Comparison of ENCODE assay signal across 2 cellular contexts in the genomic region with DNA sequence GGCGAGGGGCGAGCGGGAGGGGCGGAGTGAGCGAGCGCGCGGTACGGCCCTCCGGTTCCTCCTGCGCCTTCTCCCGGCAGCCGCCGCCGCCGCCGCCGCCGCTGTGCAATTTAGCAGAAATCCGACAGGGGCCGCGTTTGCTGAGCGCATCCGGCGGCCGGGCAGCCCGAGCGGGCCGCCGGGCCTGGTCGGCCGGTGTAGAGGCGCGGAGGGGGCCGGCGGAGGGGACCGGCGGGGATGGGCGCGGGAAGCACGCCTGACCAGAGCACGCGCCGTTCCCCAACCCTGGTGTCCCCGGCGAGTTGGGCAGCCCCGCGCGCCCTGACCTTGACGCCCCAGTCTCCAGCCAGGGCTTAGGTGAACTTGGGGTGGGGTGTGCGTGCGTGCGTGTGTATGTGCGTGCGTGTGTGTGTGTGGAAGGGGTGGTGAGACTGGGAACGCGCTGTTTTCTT.
TF ChIP-seq lines count a peak whose summit lies in the region.

No MANE protein-coding gene starts in this region.

TF ChIP-seq in IMR-90, 13 proteins besides CTCF, POLR2A, EP300 and RAD21:
- no peak for TF ChIP-seq BHLHE40 (IDR thresholded peaks at IDR 0.05; ENCODE audit: low read depth, low read length)
- no peak for TF ChIP-seq MXI1 (IDR thresholded peaks at IDR 0.05; ENCODE audit: borderline replicate concordance, low read depth, low read length)
- no peak for TF ChIP-seq RFX5 (IDR thresholded peaks at IDR 0.05; ENCODE audit: low read depth, low read length)
- TF ChIP-seq, protein P1, sequence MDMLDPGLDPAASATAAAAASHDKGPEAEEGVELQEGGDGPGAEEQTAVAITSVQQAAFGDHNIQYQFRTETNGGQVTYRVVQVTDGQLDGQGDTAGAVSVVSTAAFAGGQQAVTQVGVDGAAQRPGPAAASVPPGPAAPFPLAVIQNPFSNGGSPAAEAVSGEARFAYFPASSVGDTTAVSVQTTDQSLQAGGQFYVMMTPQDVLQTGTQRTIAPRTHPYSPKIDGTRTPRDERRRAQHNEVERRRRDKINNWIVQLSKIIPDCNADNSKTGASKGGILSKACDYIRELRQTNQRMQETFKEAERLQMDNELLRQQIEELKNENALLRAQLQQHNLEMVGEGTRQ (IDR thresholded peaks at IDR 0.05; ENCODE audit: low read depth, low read length) = no peak
- no peak for TF ChIP-seq FOS (IDR thresholded peaks at IDR 0.05; ENCODE audit: low read depth, low read length)
- no peak for TF ChIP-seq MAZ (IDR thresholded peaks at IDR 0.05; ENCODE audit: borderline replicate concordance, low read depth, low read length)
- TF ChIP-seq CEBPB (IDR thresholded peaks at IDR 0.05; ENCODE audit: low read depth, low read length) = no peak
- no peak for TF ChIP-seq CHD1 (IDR thresholded peaks at IDR 0.05; ENCODE audit: low read depth, low read length)
- no peak for TF ChIP-seq RCOR1 (IDR thresholded peaks at IDR 0.05; ENCODE audit: insufficient replicate concordance, low read length)
- TF ChIP-seq, protein P2, sequence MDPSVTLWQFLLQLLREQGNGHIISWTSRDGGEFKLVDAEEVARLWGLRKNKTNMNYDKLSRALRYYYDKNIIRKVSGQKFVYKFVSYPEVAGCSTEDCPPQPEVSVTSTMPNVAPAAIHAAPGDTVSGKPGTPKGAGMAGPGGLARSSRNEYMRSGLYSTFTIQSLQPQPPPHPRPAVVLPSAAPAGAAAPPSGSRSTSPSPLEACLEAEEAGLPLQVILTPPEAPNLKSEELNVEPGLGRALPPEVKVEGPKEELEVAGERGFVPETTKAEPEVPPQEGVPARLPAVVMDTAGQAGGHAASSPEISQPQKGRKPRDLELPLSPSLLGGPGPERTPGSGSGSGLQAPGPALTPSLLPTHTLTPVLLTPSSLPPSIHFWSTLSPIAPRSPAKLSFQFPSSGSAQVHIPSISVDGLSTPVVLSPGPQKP (IDR thresholded peaks at IDR 0.05; ENCODE audit: borderline replicate concordance, low read depth, low read length) = no peak
- no peak for TF ChIP-seq MAFK (IDR thresholded peaks at IDR 0.05; ENCODE audit: low read depth, low read length)
- TF ChIP-seq SMC3 (IDR thresholded peaks at IDR 0.05; ENCODE audit: low read depth, low read length) = no peak
- no peak for TF ChIP-seq NFE2L2 (IDR thresholded peaks at IDR 0.05; ENCODE audit: low read depth, low read length)

TF ChIP-seq in H1, 55 proteins besides CTCF, POLR2A, EP300 and RAD21:
- TF ChIP-seq KDM4A (IDR thresholded peaks at IDR 0.05; ENCODE audit: low read depth, low read length, severe bottlenecking) (peak; percentile 42), EZH2 (IDR thresholded peaks at IDR 0.05; ENCODE audit: low read depth, low read length, severe bottlenecking) (no peak), PHF8 (conservative IDR thresholded peaks at IDR 0.05; ENCODE audit: low read depth, low read length) (no peak), YY1 (IDR thresholded peaks at IDR 0.05; ENCODE audit: low read depth, low read length) (no peak), TEAD4 (IDR thresholded peaks at IDR 0.05; ENCODE audit: low read depth, low read length) (no peak)
- TF ChIP-seq, protein P3, sequence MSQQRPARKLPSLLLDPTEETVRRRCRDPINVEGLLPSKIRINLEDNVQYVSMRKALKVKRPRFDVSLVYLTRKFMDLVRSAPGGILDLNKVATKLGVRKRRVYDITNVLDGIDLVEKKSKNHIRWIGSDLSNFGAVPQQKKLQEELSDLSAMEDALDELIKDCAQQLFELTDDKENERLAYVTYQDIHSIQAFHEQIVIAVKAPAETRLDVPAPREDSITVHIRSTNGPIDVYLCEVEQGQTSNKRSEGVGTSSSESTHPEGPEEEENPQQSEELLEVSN (IDR thresholded peaks at IDR 0.05) = peak; percentile 81
- TF ChIP-seq, protein P4, sequence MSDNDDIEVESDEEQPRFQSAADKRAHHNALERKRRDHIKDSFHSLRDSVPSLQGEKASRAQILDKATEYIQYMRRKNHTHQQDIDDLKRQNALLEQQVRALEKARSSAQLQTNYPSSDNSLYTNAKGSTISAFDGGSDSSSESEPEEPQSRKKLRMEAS (IDR thresholded peaks at IDR 0.05) = peak; percentile 53; the same call in 1 of the 2 replicates
